In genomic region chr6:137724018-137724403, GRCh38 we compare ENCODE assay signal across 26 cellular contexts.
DNase-seq lines count a peak whose midpoint lies in the region; ATAC-seq, FAIRE-seq and TF ChIP-seq lines count a peak whose summit lies in the region.
"Had no signal": no experiment of that assay in that cellular context is flagged by ENCODE, and none has a peak within 500 bp of the region (broad histone marks: within the 10 kb centered on the region; RNA-seq: fewer than 3 reads in every experiment).

No MANE protein-coding gene starts in this region.

- intact Hi-C loops in K562 (cut with micrococcal nuclease) (no loop called here), left colon (cut with DNase I, micrococcal nuclease) (no loop called here), sciatic nerve (cut with DNase I) (no loop called here)

- H3K9me3 ChIP-seq in K562 (replicated peaks; ENCODE audit: control insufficient read depth, insufficient read depth, low read depth, low read length), result no peaks in the 10 kb centered on the region
- H3K9me3 ChIP-seq: BE2C, lower lobe of right lung, tibial artery had no signal

- TF ChIP-seq POLR2A in K562 (conservative IDR thresholded peaks at IDR 0.05) (no peak), H54 (IDR thresholded peaks at IDR 0.05; ENCODE audit: low read depth, low read length) (no peak)

- TF ChIP-seq CTCF in K562 (IDR thresholded peaks at IDR 0.05 in 2 of 3, conservative IDR thresholded peaks at IDR 0.05 in 1 of 3; ENCODE audit: insufficient read depth in 2 of 3, low read depth in 1 of 3, low read length in 3 of 3), result no peak

- no peak overlapping the region for H2AFZ ChIP-seq in K562 (ENCODE audit: low read depth, low read length)
- H2AFZ ChIP-seq: GM23338 had no signal

- FAIRE-seq in K562 (lab: Jason Lieb, UNC), result no peak
- no peak for FAIRE-seq in H54 (lab: Jason Lieb, UNC)
- FAIRE-seq: endometrium, GM12892, keratinocyte had no signal

- H3K9me1 ChIP-seq in K562 (ENCODE audit: control insufficient read depth, insufficient read depth, low read length), result no peaks in the 10 kb centered on the region

- ATAC-seq in K562 (no peak), left colon (peak; percentile 27), HG03571 (IDR thresholded peaks at IDR 0.05; ENCODE audit: unreplicated experiment) (no peak), sciatic nerve (no peak)
- ATAC-seq: GM23338; natural killer cell treated with Interleukin-12 subunit alpha and Interleukin-12 subunit beta and Interleukin-15 and Interleukin-18, amount 100 ng/mL, for 72 hours had no signal

- TF ChIP-seq RAD21 in K562 (CRISPR knock-in tag; conservative IDR thresholded peaks at IDR 0.05 in 1 of 2, IDR thresholded peaks at IDR 0.05 in 1 of 2), result no peak

- in situ Hi-C loops in K562 (cut with MboI), result no loop called here

- no TSS peak for BruUV-seq in K562 (replicated peaks; lab: Mats Ljungman, UMichigan)

- H3K4me1 ChIP-seq in K562 (replicated peaks in 1 of 2; ENCODE audit: control insufficient read depth in 2 of 2, insufficient read depth in 2 of 2, low read length in 2 of 2), result peaks cover 0 to 13% of the 10 kb centered on the region in 2 experiments; a peak in 2 of 5 replicates
- H3K4me1 ChIP-seq: BE2C, tibial artery had no signal

- CTCF ChIA-PET in K562 (lab: Yijun Ruan, JAX; ENCODE audit: low intra/inter-chr PET ratio), result no interaction called here

- H3K36me3 ChIP-seq in K562 (ENCODE audit: control insufficient read depth, insufficient read depth, low read length), result no peaks in the 10 kb centered on the region
- H3K36me3 ChIP-seq: BE2C, lower lobe of right lung, tibial artery, WERI-Rb-1 had no signal

- POLR2A ChIA-PET in K562 (lab: Yijun Ruan, JAX), result interaction anchor here (1.3 kb wide), 1 partner anchor 8 kb away, joined by 5 read pairs; no protein-coding TSS in a partner anchor

- H3K4me2 ChIP-seq in K562 (ENCODE audit: insufficient read depth, low read length), result no peak overlapping the region
- H3K4me2 ChIP-seq: GM23338 had no signal

- H3K27me3 ChIP-seq in K562 (ENCODE audit: control insufficient read depth in 2 of 2, insufficient read depth in 2 of 2, low read length in 2 of 2), result peaks cover 0 to 11% of the 10 kb centered on the region in 2 experiments; a peak in 2 of 5 replicates
- H3K27me3 ChIP-seq: BE2C, tibial artery had no signal

- DNase-seq in AG08396 (ENCODE audit: low spot score), result peak; percentile 28
- DNase-seq in HCEC 1CT, result peak; percentile 36
- DNase-seq in K562 (ENCODE audit: extremely low read depth in 1 of 4, low spot score in 3 of 4), result no peak
- no peak for DNase-seq in left colon
- no peak for DNase-seq in D341Med (ENCODE audit: low spot score)
- DNase-seq in sciatic nerve (ENCODE audit: low spot score), result no peak
- DNase-seq in H54 (ENCODE audit: insufficient read length, low spot score), result no peak
- DNase-seq: activated CD4-positive, alpha-beta T cell treated with anti-CD3 and anti-CD28 coated beads, Interleukin-2, amount 10 ng/mL, durations not matched to agents 24 days and 14 days; activated T-cell treated with anti-CD3 and anti-CD28 coated beads, Interleukin-2, amount 50 U/mL, for 48 hours; BE2C; dermis blood vessel endothelial cell; EL; lower lobe of right lung; NCI-H1105; NCI-H2081 treated with DMSO at 0.1 percent for 48 hours; NCI-H510A; Right ventricle myocardium superior; stimulated activated CD8-positive, alpha-beta memory T cell treated with anti-CD3 and anti-CD28 coated beads, Interleukin-4, amount 100 ng/mL, for 48 hours; tibial artery; WERI-Rb-1 had no signal

- H4K20me1 ChIP-seq in K562 (replicated peaks; ENCODE audit: control insufficient read depth, insufficient read depth, low read length), result no peaks in the 10 kb centered on the region

- no peak overlapping the region for H3K9ac ChIP-seq in K562 (ENCODE audit: insufficient read depth in 1 of 2, low read depth in 2 of 2, low read length in 2 of 2)

- no peak for TF ChIP-seq EP300 in K562 (IDR thresholded peaks at IDR 0.05; ENCODE audit: low read length)

- H3K27ac ChIP-seq in K562 (ENCODE audit: extremely low read depth, low read depth, low read length), result no peak overlapping the region
- H3K27ac ChIP-seq: lower lobe of right lung, tibial artery, WERI-Rb-1 had no signal

- WGBS in K562 (ENCODE audit: insufficient coverage, low coverage, missing lambda C conversion rate), result 44% methylated on average over 3 of the region's 3 CpGs

- no peak overlapping the region for H3K4me3 ChIP-seq in K562
- H3K4me3 ChIP-seq: GM23338, lower lobe of right lung, tibial artery had no signal

- no peaks in the 10 kb centered on the region for H3K79me2 ChIP-seq in K562 (ENCODE audit: control insufficient read depth, insufficient read depth, low read length)

TF ChIP-seq in K562, 482 proteins besides CTCF, POLR2A, EP300 and RAD21:
- TF ChIP-seq MAX (CRISPR knock-in tag; IDR thresholded peaks at IDR 0.05) (0 out of 2 replicates have a peak, but pooled peaks have one; percentile 27), ZNF165 (CRISPR knock-in tag; IDR thresholded peaks at IDR 0.05; ENCODE audit: borderline replicate concordance) (no peak), ZNF79 (CRISPR knock-in tag; IDR thresholded peaks at IDR 0.05; ENCODE audit: low read depth) (no peak), SMC3 (conservative IDR thresholded peaks at IDR 0.05; ENCODE audit: insufficient read depth, low read depth, low read length) (no peak), E2F6 (IDR thresholded peaks at IDR 0.05; ENCODE audit: borderline replicate concordance in 1 of 2, extremely low read depth in 1 of 2, insufficient read depth in 1 of 2, insufficient read length in 1 of 2, low read depth in 1 of 2, low read length in 1 of 2, poor library complexity in 1 of 2, severe bottlenecking in 1 of 2) (no peak), CAMTA2 (CRISPR knock-in tag; conservative IDR thresholded peaks at IDR 0.05) (no peak), ARID1B (IDR thresholded peaks at IDR 0.05) (no peak), ATF2 (CRISPR knock-in tag; IDR thresholded peaks at IDR 0.05) (no peak)

Comparison
In these comparisons a context has a peak if more than half of its experiments do, and no peak if none do; other contexts are left out.
1. DNase-seq: peak in AG08396 (single experiment) and HCEC 1CT (single experiment); none in K562 (0 of 4), left colon (0 of 2), D341Med (single experiment), sciatic nerve (single experiment) and H54 (single experiment).